ENCODE assay signal across 9 cellular contexts in the genomic region with DNA sequence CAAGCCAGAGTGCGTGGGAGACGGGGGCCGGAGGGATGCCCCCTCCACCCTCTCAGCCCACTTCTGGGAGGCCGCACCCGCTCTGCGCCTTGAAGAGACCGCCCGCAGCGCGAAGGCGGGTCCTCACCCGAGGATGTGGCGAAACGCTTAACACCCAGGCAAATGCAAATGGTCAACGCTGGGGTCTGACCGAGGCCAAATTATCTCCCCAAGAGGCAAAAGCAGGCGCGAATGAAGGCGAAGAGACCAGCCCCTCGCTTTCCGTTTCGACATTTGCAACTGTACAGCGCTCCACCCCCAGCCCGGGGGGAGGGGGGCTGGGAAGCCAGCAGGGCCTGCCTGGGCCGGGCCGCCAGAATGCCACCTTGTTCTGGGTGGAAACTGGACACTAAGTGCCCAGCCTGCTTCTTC.
A peak's percentile ranks its signal among the peaks of the same experiment; 100 is the strongest.
DNase-seq lines count a peak whose midpoint lies in the region; ATAC-seq and TF ChIP-seq lines count a peak whose summit lies in the region.
"Had no signal": no experiment of that assay in that cellular context is flagged by ENCODE, and none has a peak within 500 bp of the region (broad histone marks: within the 10 kb centered on the region; RNA-seq: fewer than 3 reads in every experiment).

No MANE protein-coding gene starts in this region.

- intact Hi-C loops in spleen (cut with DNase I; ENCODE audit: low total_unique reads), result no loop called here

- H3K27ac Mint-ChIP-seq in activated naive CD8-positive, alpha-beta T cell treated with anti-CD3 and anti-CD28 coated beads for 36 hours, result no peak overlapping the region

- ATAC-seq in GM18498 (IDR thresholded peaks at IDR 0.05; ENCODE audit: unreplicated experiment) (no peak), GM21576 (IDR thresholded peaks at IDR 0.05; ENCODE audit: unreplicated experiment) (no peak)

- H3K4me3 ChIP-seq in spleen, result peak overlapping the region in 7 of 8 donors; percentile 30 to 66 (median 39)

- H3K4me1 Mint-ChIP-seq in activated naive CD8-positive, alpha-beta T cell treated with anti-CD3 and anti-CD28 coated beads for 36 hours, result peaks cover 8% of the 10 kb centered on the region

- H3K36me3 ChIP-seq in spleen, result no peaks in the 10 kb centered on the region

- peaks cover 2% of the 10 kb centered on the region for H3K36me3 Mint-ChIP-seq in activated naive CD8-positive, alpha-beta T cell treated with anti-CD3 and anti-CD28 coated beads for 36 hours

- 3 to 46% (median 3%) methylated on average over 16 to 26 of the region's 26 CpGs for WGBS in spleen, 5 donors

- no peak for TF ChIP-seq CTCF in spleen (IDR thresholded peaks at IDR 0.05 in 8 of 11, conservative IDR thresholded peaks at IDR 0.05 in 3 of 11)

- H3K27me3 Mint-ChIP-seq in activated naive CD8-positive, alpha-beta T cell treated with anti-CD3 and anti-CD28 coated beads for 36 hours, result peaks cover 88% of the 10 kb centered on the region

- DNase-seq in NCI-H748 (lab: John Stamatoyannopoulos, UW; ENCODE audit: unreplicated experiment) (peak; percentile 53), NCI-H748 treated with DMSO at 0.1 percent for 48 hours (lab: John Stamatoyannopoulos, UW) (no peak), iPS-NIHi11 (ENCODE audit: low spot score) (peak; percentile 18), spleen (no peak), middle frontal gyrus (ENCODE audit: extremely low spot score, low spot score) (no peak)
- DNase-seq in activated naive CD8-positive, alpha-beta T cell treated with anti-CD3 and anti-CD28 coated beads for 36 hours, result no peak
- DNase-seq: stimulated activated CD4-positive, alpha-beta T cell treated with anti-CD3 and anti-CD28 coated beads, Interleukin-15, amount 100 ng/mL, for 24 hours had no signal

- TF ChIP-seq POLR2A in spleen (IDR thresholded peaks at IDR 0.05), result no peak

- H3K9me3 Mint-ChIP-seq in activated naive CD8-positive, alpha-beta T cell treated with anti-CD3 and anti-CD28 coated beads for 36 hours, result no peaks in the 10 kb centered on the region

- peak overlapping the region; percentile 61 for H3K4me3 Mint-ChIP-seq in activated naive CD8-positive, alpha-beta T cell treated with anti-CD3 and anti-CD28 coated beads for 36 hours

- no peak overlapping the region for H3K27ac ChIP-seq in spleen

- H3K9me3 ChIP-seq in spleen, result no peaks in the 10 kb centered on the region

- H3K27me3 ChIP-seq in spleen (replicated peaks in 1 of 7), result peaks cover 6 to 81% (median 58%) of the 10 kb centered on the region in 7 donors

- H3K4me1 ChIP-seq in spleen, result peaks cover 0 to 20% (median 8%) of the 10 kb centered on the region in 6 donors

Comparison
In these comparisons a context has a peak if more than half of its experiments do, and no peak if none do; other contexts are left out.
1. DNase-seq: peak in NCI-H748 (single experiment) and iPS-NIHi11 (single experiment); none in NCI-H748 treated with DMSO at 0.1 percent for 48 hours (single experiment), activated naive CD8-positive, alpha-beta T cell treated with anti-CD3 and anti-CD28 coated beads for 36 hours (single experiment), spleen (single experiment) and middle frontal gyrus (single experiment).